Comparison of ENCODE assay signal across 1 cellular context in the genomic region with DNA sequence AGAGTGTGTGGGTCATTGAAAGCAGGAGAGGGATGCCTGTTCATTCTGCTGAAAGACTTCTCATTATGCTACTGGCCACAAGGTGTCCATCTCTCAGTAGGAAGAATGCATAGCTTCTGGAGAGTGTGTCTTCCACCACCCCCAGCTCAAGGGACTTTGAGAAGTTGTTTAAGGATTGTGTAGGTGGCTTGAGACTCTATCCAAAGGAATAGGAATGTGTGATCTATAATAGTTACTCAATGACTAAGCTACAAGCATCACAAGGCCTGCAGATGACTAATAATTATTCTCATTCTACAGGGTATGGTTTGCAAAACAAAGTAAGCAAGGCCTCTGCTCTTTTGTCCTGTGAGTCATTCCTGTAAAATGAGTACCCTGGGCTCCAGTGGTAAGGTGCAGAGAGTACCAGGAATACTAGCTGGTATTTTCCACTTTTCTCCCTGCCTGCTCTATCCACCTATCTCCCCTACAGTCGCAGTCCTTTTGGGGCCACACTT.
A peak's percentile ranks its signal among the peaks of the same experiment; 100 is the strongest.
TF ChIP-seq lines count a peak whose summit lies in the region.

No MANE protein-coding gene starts in this region.

TF ChIP-seq in SK-N-SH, 30 proteins besides CTCF, POLR2A, EP300 and RAD21 (continued from another document):
- TF ChIP-seq, protein P1, sequence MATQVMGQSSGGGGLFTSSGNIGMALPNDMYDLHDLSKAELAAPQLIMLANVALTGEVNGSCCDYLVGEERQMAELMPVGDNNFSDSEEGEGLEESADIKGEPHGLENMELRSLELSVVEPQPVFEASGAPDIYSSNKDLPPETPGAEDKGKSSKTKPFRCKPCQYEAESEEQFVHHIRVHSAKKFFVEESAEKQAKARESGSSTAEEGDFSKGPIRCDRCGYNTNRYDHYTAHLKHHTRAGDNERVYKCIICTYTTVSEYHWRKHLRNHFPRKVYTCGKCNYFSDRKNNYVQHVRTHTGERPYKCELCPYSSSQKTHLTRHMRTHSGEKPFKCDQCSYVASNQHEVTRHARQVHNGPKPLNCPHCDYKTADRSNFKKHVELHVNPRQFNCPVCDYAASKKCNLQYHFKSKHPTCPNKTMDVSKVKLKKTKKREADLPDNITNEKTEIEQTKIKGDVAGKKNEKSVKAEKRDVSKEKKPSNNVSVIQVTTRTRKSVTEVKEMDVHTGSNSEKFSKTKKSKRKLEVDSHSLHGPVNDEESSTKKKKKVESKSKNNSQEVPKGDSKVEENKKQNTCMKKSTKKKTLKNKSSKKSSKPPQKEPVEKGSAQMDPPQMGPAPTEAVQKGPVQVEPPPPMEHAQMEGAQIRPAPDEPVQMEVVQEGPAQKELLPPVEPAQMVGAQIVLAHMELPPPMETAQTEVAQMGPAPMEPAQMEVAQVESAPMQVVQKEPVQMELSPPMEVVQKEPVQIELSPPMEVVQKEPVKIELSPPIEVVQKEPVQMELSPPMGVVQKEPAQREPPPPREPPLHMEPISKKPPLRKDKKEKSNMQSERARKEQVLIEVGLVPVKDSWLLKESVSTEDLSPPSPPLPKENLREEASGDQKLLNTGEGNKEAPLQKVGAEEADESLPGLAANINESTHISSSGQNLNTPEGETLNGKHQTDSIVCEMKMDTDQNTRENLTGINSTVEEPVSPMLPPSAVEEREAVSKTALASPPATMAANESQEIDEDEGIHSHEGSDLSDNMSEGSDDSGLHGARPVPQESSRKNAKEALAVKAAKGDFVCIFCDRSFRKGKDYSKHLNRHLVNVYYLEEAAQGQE (IDR thresholded peaks at IDR 0.05; ENCODE audit: low read depth, low read length) = no peak
- TF ChIP-seq POLR2AphosphoS5 (IDR thresholded peaks at IDR 0.05; ENCODE audit: low read depth, low read length) = peak; percentile 62; the same call in 1 of the 2 replicates
- TF ChIP-seq YY1 (IDR thresholded peaks at IDR 0.05; ENCODE audit: low read depth) = peak; percentile 24; the same call in 1 of the 2 replicates
- TF ChIP-seq NRF1 (IDR thresholded peaks at IDR 0.05; ENCODE audit: low read depth, low read length) = no peak
- peak; percentile 85 for TF ChIP-seq RXRA (IDR thresholded peaks at IDR 0.05; ENCODE audit: borderline replicate concordance, low read depth)
- TF ChIP-seq MXI1 (IDR thresholded peaks at IDR 0.05; ENCODE audit: low read depth, low read length) = no peak
- TF ChIP-seq, protein P2, sequence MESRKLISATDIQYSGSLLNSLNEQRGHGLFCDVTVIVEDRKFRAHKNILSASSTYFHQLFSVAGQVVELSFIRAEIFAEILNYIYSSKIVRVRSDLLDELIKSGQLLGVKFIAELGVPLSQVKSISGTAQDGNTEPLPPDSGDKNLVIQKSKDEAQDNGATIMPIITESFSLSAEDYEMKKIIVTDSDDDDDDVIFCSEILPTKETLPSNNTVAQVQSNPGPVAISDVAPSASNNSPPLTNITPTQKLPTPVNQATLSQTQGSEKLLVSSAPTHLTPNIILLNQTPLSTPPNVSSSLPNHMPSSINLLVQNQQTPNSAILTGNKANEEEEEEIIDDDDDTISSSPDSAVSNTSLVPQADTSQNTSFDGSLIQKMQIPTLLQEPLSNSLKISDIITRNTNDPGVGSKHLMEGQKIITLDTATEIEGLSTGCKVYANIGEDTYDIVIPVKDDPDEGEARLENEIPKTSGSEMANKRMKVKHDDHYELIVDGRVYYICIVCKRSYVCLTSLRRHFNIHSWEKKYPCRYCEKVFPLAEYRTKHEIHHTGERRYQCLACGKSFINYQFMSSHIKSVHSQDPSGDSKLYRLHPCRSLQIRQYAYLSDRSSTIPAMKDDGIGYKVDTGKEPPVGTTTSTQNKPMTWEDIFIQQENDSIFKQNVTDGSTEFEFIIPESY (IDR thresholded peaks at IDR 0.05; ENCODE audit: borderline replicate concordance, low read depth) = peak; percentile 73; the same call in 1 of the 2 replicates
- TF ChIP-seq EZH2phosphoT487 (IDR thresholded peaks at IDR 0.05; ENCODE audit: borderline replicate concordance, low read depth) = no peak
- peak; percentile 99 for TF ChIP-seq FOSL2 (IDR thresholded peaks at IDR 0.05; ENCODE audit: borderline replicate concordance, low read depth)
- peak; percentile 69; the same call in 1 of the 2 replicates for TF ChIP-seq MEF2A (IDR thresholded peaks at IDR 0.05; ENCODE audit: borderline replicate concordance, low read depth)
- TF ChIP-seq TEAD4 (IDR thresholded peaks at IDR 0.05; ENCODE audit: borderline replicate concordance, insufficient read depth) = peak; percentile 86
- TF ChIP-seq NFIC (IDR thresholded peaks at IDR 0.05; ENCODE audit: borderline replicate concordance) = peak; percentile 74
- peak; percentile 35 for TF ChIP-seq SMC3 (IDR thresholded peaks at IDR 0.05; ENCODE audit: low read depth, low read length)
- TF ChIP-seq ELF1 (IDR thresholded peaks at IDR 0.05) = 0 out of 2 replicates have a peak, but pooled peaks have one; percentile 23
- TF ChIP-seq, protein P3, sequence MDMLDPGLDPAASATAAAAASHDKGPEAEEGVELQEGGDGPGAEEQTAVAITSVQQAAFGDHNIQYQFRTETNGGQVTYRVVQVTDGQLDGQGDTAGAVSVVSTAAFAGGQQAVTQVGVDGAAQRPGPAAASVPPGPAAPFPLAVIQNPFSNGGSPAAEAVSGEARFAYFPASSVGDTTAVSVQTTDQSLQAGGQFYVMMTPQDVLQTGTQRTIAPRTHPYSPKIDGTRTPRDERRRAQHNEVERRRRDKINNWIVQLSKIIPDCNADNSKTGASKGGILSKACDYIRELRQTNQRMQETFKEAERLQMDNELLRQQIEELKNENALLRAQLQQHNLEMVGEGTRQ (IDR thresholded peaks at IDR 0.05; ENCODE audit: borderline replicate concordance, low read depth, low read length) = no peak
TF ChIP-seq in SK-N-SH: peak in this region for 15.
